In genomic region chr14:75050852-75051555, GRCh38 we compare ENCODE assay signal across 1 cellular context.
A peak's percentile ranks its signal among the peaks of the same experiment; 100 is the strongest.
TF ChIP-seq lines count a peak whose summit lies in the region.

Gene MLH3, minus strand, starts transcription at chr14:75051467. Its CDS starts 1,812 bp downstream, at chr14:75049655.

TF ChIP-seq in WTC11, 78 proteins besides CTCF, POLR2A, EP300 and RAD21 (continued from another document):
- TF ChIP-seq HMGXB4 (CRISPR knock-in tag; IDR thresholded peaks at IDR 0.05) = peak; percentile 66; the same call in 1 of the 2 replicates
- TF ChIP-seq FOXP1 (CRISPR knock-in tag; IDR thresholded peaks at IDR 0.05; ENCODE audit: borderline replicate concordance) = peak; percentile 70; the same call in 1 of the 2 replicates
- TF ChIP-seq ZNF121 (CRISPR knock-in tag; IDR thresholded peaks at IDR 0.05) = no peak
- no peak for TF ChIP-seq CBFB (CRISPR knock-in tag; IDR thresholded peaks at IDR 0.05; ENCODE audit: low read depth)
- no peak for TF ChIP-seq IRF1 (CRISPR knock-in tag; IDR thresholded peaks at IDR 0.05)
- no peak for TF ChIP-seq TCF7 (CRISPR knock-in tag; IDR thresholded peaks at IDR 0.05; ENCODE audit: low read depth)
- TF ChIP-seq USF1 (CRISPR knock-in tag; IDR thresholded peaks at IDR 0.05) = peak; percentile 27; the same call in 1 of the 2 replicates
- no peak for TF ChIP-seq GTF2I (CRISPR knock-in tag; conservative IDR thresholded peaks at IDR 0.05)
- no peak for TF ChIP-seq AFF4 (CRISPR knock-in tag; IDR thresholded peaks at IDR 0.05; ENCODE audit: borderline replicate concordance)
- TF ChIP-seq MYBL2 (CRISPR knock-in tag; IDR thresholded peaks at IDR 0.05) = no peak
- 0 out of 2 replicates have a peak, but pooled peaks have one; percentile 8 for TF ChIP-seq HMGA2 (CRISPR knock-in tag; IDR thresholded peaks at IDR 0.05)
- no peak for TF ChIP-seq ZNF423 (CRISPR knock-in tag; IDR thresholded peaks at IDR 0.05)
- no peak for TF ChIP-seq E2F4 (CRISPR knock-in tag; IDR thresholded peaks at IDR 0.05; ENCODE audit: borderline replicate concordance, low read depth)
- peak; percentile 57; the same call in 1 of the 2 replicates for TF ChIP-seq ZNF317 (CRISPR knock-in tag; IDR thresholded peaks at IDR 0.05; ENCODE audit: borderline replicate concordance, low read depth)
- no peak for TF ChIP-seq NR1H2 (CRISPR knock-in tag; IDR thresholded peaks at IDR 0.05)
- no peak for TF ChIP-seq ZNF416 (CRISPR knock-in tag; IDR thresholded peaks at IDR 0.05)
- peak; percentile 37; the same call in 1 of the 2 replicates for TF ChIP-seq USF2 (CRISPR knock-in tag; IDR thresholded peaks at IDR 0.05)
- TF ChIP-seq IRF2 (CRISPR knock-in tag; IDR thresholded peaks at IDR 0.05; ENCODE audit: borderline replicate concordance, low read depth) = no peak
- no peak for TF ChIP-seq ZBTB21 (CRISPR knock-in tag; IDR thresholded peaks at IDR 0.05; ENCODE audit: borderline replicate concordance)
- TF ChIP-seq TEAD4 (CRISPR knock-in tag; IDR thresholded peaks at IDR 0.05) = no peak
- TF ChIP-seq ATF1 (CRISPR knock-in tag; IDR thresholded peaks at IDR 0.05) = no peak
- no peak for TF ChIP-seq ZNF396 (CRISPR knock-in tag; IDR thresholded peaks at IDR 0.05; ENCODE audit: borderline replicate concordance)
- TF ChIP-seq NFATC4 (CRISPR knock-in tag; IDR thresholded peaks at IDR 0.05) = no peak
- TF ChIP-seq ZNF281 (CRISPR knock-in tag; IDR thresholded peaks at IDR 0.05) = no peak
- TF ChIP-seq SMAD4 (CRISPR knock-in tag; IDR thresholded peaks at IDR 0.05) = no peak
- TF ChIP-seq TEAD1 (CRISPR knock-in tag; IDR thresholded peaks at IDR 0.05) = peak; percentile 55
- TF ChIP-seq ESRRA (CRISPR knock-in tag; IDR thresholded peaks at IDR 0.05; ENCODE audit: borderline replicate concordance) = no peak
- TF ChIP-seq AR (CRISPR knock-in tag; IDR thresholded peaks at IDR 0.05) = no peak
- TF ChIP-seq CREM (CRISPR knock-in tag; IDR thresholded peaks at IDR 0.05) = 0 out of 2 replicates have a peak, but pooled peaks have one; percentile 50
- TF ChIP-seq ARID4B (CRISPR knock-in tag; IDR thresholded peaks at IDR 0.05; ENCODE audit: borderline replicate concordance) = 0 out of 2 replicates have a peak, but pooled peaks have one; percentile 25
- 0 out of 2 replicates have a peak, but pooled peaks have one; percentile 66 for TF ChIP-seq FOXP4 (CRISPR knock-in tag; IDR thresholded peaks at IDR 0.05)
